9 cellular contexts compared by ENCODE assay signal in the genomic region with DNA sequence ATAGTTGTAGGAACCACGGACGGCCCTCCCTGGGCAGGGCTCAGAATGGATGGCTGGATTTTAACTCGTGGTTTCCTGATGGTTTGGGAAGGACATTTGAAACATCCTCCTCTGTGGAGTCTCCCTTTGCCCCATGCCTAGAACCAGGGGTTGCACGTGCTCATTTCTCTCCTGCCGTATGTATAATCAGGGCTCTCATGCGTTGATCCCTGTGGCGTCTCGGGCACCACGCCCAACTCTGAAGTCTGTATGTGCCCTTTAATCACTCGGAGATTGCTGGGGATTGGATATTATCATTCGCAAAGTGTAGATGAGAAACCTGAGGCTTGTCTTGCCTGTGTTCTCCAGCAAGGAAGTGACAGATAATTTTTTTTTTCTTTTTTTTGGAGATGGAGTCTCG.
DNase-seq lines count a peak whose midpoint lies in the region; ATAC-seq and FAIRE-seq lines count a peak whose summit lies in the region.
"Had no signal": no experiment of that assay in that cellular context is flagged by ENCODE, and none has a peak within 500 bp of the region (broad histone marks: within the 10 kb centered on the region; RNA-seq: fewer than 3 reads in every experiment).

No MANE protein-coding gene starts in this region.

- no peaks in the 10 kb centered on the region for H3K9me3 Mint-ChIP-seq in activated CD4-positive, alpha-beta T cell treated with anti-CD3 and anti-CD28 coated beads for 36 hours (ENCODE audit: low read depth)
- H3K9me3 Mint-ChIP-seq in dendritic cell treated with granulocyte-macrophage colony-stimulating factor and Interleukin-4, amounts not matched to agents 40 ng/mL and 50 ng/mL, for 4 days, result no peaks in the 10 kb centered on the region
- no peaks in the 10 kb centered on the region for H3K9me3 Mint-ChIP-seq in stimulated activated effector memory CD8-positive, alpha-beta T cell treated with anti-CD3 and anti-CD28 coated beads, Interleukin-12 subunit alpha, Interleukin-12 subunit beta, amount 100 ng/mL, for 72 hours

- H3K4me3 Mint-ChIP-seq in activated CD4-positive, alpha-beta T cell treated with anti-CD3 and anti-CD28 coated beads for 36 hours, result peak overlapping the region; percentile 77
- H3K4me3 Mint-ChIP-seq in dendritic cell treated with granulocyte-macrophage colony-stimulating factor and Interleukin-4, amounts not matched to agents 40 ng/mL and 50 ng/mL, for 4 days, result peak overlapping the region; percentile 66
- H3K4me3 Mint-ChIP-seq in stimulated activated effector memory CD8-positive, alpha-beta T cell treated with anti-CD3 and anti-CD28 coated beads, Interleukin-12 subunit alpha, Interleukin-12 subunit beta, amount 100 ng/mL, for 72 hours, result peak overlapping the region; percentile 70

- no peaks in the 10 kb centered on the region for H3K36me3 Mint-ChIP-seq in activated CD4-positive, alpha-beta T cell treated with anti-CD3 and anti-CD28 coated beads for 36 hours (ENCODE audit: low read depth)
- H3K36me3 Mint-ChIP-seq in dendritic cell treated with granulocyte-macrophage colony-stimulating factor and Interleukin-4, amounts not matched to agents 40 ng/mL and 50 ng/mL, for 4 days (ENCODE audit: low read depth), result peaks cover 39% of the 10 kb centered on the region
- no peaks in the 10 kb centered on the region for H3K36me3 Mint-ChIP-seq in stimulated activated effector memory CD8-positive, alpha-beta T cell treated with anti-CD3 and anti-CD28 coated beads, Interleukin-12 subunit alpha, Interleukin-12 subunit beta, amount 100 ng/mL, for 72 hours

- POLR2A ChIA-PET in activated CD4-positive, alpha-beta T cell treated with anti-CD3 and anti-CD28 coated beads for 36 hours (lab: Charles Lee), result interaction anchor here (0.6 kb wide), 1 partner anchor 456 kb away, joined by 3 read pairs; no protein-coding TSS in a partner anchor

- CTCF ChIA-PET in activated CD4-positive, alpha-beta T cell treated with anti-CD3 and anti-CD28 coated beads for 36 hours (lab: Charles Lee), result interaction anchor here (0.7 kb wide), 1 partner anchor 10 kb away, joined by 3 read pairs; no protein-coding TSS in a partner anchor

- intact Hi-C loops in activated CD4-positive, alpha-beta T cell treated with anti-CD3 and anti-CD28 coated beads for 36 hours (cut with DNase I, micrococcal nuclease), result loop anchor here in 1 of 2 experiments (1.0 kb wide), 1 partner anchor 29 kb away; no protein-coding TSS in a partner anchor
- intact Hi-C loops in dendritic cell treated with granulocyte-macrophage colony-stimulating factor and Interleukin-4, amounts not matched to agents 40 ng/mL and 50 ng/mL, for 4 days (cut with micrococcal nuclease), result no loop called here

- no peak for FAIRE-seq in frontal cortex (lab: Jason Lieb, UNC)

- peak; percentile 8 for ATAC-seq in activated CD4-positive, alpha-beta T cell treated with anti-CD3 and anti-CD28 coated beads for 36 hours
- ATAC-seq in stimulated activated effector memory CD8-positive, alpha-beta T cell treated with anti-CD3 and anti-CD28 coated beads, Interleukin-12 subunit alpha, Interleukin-12 subunit beta, amount 100 ng/mL, for 72 hours, result no peak
- ATAC-seq in GM19467 (IDR thresholded peaks at IDR 0.05; ENCODE audit: unreplicated experiment), result no peak

- peak; percentile 29 for DNase-seq in activated CD4-positive, alpha-beta T cell treated with anti-CD3 and anti-CD28 coated beads for 36 hours
- DNase-seq in activated CD4-positive, alpha-beta T cell treated with anti-CD3 and anti-CD28 coated beads, Interleukin-2, amount 50 U/mL, for 1 hour, result no peak
- DNase-seq in NCI-H2107 treated with DMSO at 0.1 percent for 48 hours (lab: John Stamatoyannopoulos, UW; ENCODE audit: unreplicated experiment), result peak; percentile 69
- no peak for DNase-seq in stimulated activated effector memory CD8-positive, alpha-beta T cell treated with anti-CD3 and anti-CD28 coated beads, Interleukin-12 subunit alpha, Interleukin-12 subunit beta, amount 100 ng/mL, for 72 hours (ENCODE audit: low spot score in 2 of 2)
- DNase-seq in RKO (ENCODE audit: low spot score), result no peak
- no peak for DNase-seq in frontal cortex (ENCODE audit: low spot score in 2 of 2)
- DNase-seq: NCI-H446 treated with DMSO at 0.1 percent for 48 hours had no signal

- peaks cover 27% of the 10 kb centered on the region for H3K4me1 Mint-ChIP-seq in activated CD4-positive, alpha-beta T cell treated with anti-CD3 and anti-CD28 coated beads for 36 hours
- H3K4me1 Mint-ChIP-seq in dendritic cell treated with granulocyte-macrophage colony-stimulating factor and Interleukin-4, amounts not matched to agents 40 ng/mL and 50 ng/mL, for 4 days (ENCODE audit: low read depth), result peaks cover 50% of the 10 kb centered on the region
- H3K4me1 Mint-ChIP-seq in stimulated activated effector memory CD8-positive, alpha-beta T cell treated with anti-CD3 and anti-CD28 coated beads, Interleukin-12 subunit alpha, Interleukin-12 subunit beta, amount 100 ng/mL, for 72 hours, result peaks cover 25% of the 10 kb centered on the region

- H3K27ac Mint-ChIP-seq in activated CD4-positive, alpha-beta T cell treated with anti-CD3 and anti-CD28 coated beads for 36 hours, result peak overlapping the region; percentile 99
- H3K27ac Mint-ChIP-seq in dendritic cell treated with granulocyte-macrophage colony-stimulating factor and Interleukin-4, amounts not matched to agents 40 ng/mL and 50 ng/mL, for 4 days, result peak overlapping the region; percentile 84
- peak overlapping the region; percentile 97 for H3K27ac Mint-ChIP-seq in stimulated activated effector memory CD8-positive, alpha-beta T cell treated with anti-CD3 and anti-CD28 coated beads, Interleukin-12 subunit alpha, Interleukin-12 subunit beta, amount 100 ng/mL, for 72 hours

- no peaks in the 10 kb centered on the region for H3K27me3 Mint-ChIP-seq in activated CD4-positive, alpha-beta T cell treated with anti-CD3 and anti-CD28 coated beads for 36 hours
- H3K27me3 Mint-ChIP-seq in dendritic cell treated with granulocyte-macrophage colony-stimulating factor and Interleukin-4, amounts not matched to agents 40 ng/mL and 50 ng/mL, for 4 days, result peaks cover 3% of the 10 kb centered on the region

Comparison
In these comparisons a context has a peak if more than half of its experiments do, and no peak if none do; other contexts are left out.
1. DNase-seq: peak in activated CD4-positive, alpha-beta T cell treated with anti-CD3 and anti-CD28 coated beads for 36 hours (single experiment) and NCI-H2107 treated with DMSO at 0.1 percent for 48 hours (single experiment); none in activated CD4-positive, alpha-beta T cell treated with anti-CD3 and anti-CD28 coated beads, Interleukin-2, amount 50 U/mL, for 1 hour (single experiment), stimulated activated effector memory CD8-positive, alpha-beta T cell treated with anti-CD3 and anti-CD28 coated beads, Interleukin-12 subunit alpha, Interleukin-12 subunit beta, amount 100 ng/mL, for 72 hours (0 of 2), RKO (single experiment) and frontal cortex (0 of 2).
2. Peak in every context shown above with its lines, with median percentiles within 50 percentile points of each other: H3K27ac Mint-ChIP-seq and H3K4me3 Mint-ChIP-seq.